In the genomic region with DNA sequence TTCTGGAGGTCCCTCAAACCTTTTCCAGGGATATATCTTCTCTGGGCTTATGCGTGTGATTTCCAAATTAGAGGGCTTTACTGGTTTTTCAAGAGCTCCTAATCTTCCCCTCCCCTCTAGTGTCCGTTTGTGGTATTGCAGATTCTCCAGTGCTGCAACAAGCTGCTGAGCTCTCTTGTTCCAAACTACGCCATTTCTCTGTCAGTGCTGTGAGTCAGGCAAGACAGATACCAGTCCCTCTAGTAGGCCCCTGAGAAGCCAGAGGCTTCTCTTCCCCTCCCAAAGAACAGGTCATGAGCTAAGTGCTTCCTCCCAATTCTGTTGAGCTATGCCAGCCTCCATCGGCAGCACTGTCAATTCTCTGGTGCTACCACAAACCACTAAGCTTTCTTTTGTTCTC, we compare ENCODE assay signal across 9 cellular contexts.
DNase-seq lines count a peak whose midpoint lies in the region; ATAC-seq, FAIRE-seq and TF ChIP-seq lines count a peak whose summit lies in the region.
"Had no signal": no experiment of that assay in that cellular context is flagged by ENCODE, and none has a peak within 500 bp of the region (broad histone marks: within the 10 kb centered on the region; RNA-seq: fewer than 3 reads in every experiment).

No MANE protein-coding gene starts in this region.

- no peaks in the 10 kb centered on the region for H3K9me3 ChIP-seq in right cardiac atrium (ENCODE audit: control insufficient read depth, low read length)

- H3K4me3 Mint-ChIP-seq in Calu3 (ENCODE audit: low read depth, unreplicated experiment), result no peak overlapping the region
- H3K4me3 Mint-ChIP-seq in activated naive CD4-positive, alpha-beta T cell treated with anti-CD3 and anti-CD28 coated beads, Interleukin-2, amount 10 ng/mL, durations not matched to agents 7 days and 5 days, result no peak overlapping the region
- H3K4me3 Mint-ChIP-seq: activated naive CD8-positive, alpha-beta T cell had no signal

- no peak overlapping the region for H3K27ac Mint-ChIP-seq in Calu3 (ENCODE audit: unreplicated experiment)
- H3K27ac Mint-ChIP-seq in activated naive CD4-positive, alpha-beta T cell treated with anti-CD3 and anti-CD28 coated beads, Interleukin-2, amount 10 ng/mL, durations not matched to agents 7 days and 5 days, result no peak overlapping the region
- H3K27ac Mint-ChIP-seq: activated naive CD8-positive, alpha-beta T cell had no signal

- 60% methylated on average over 4 of the region's 4 CpGs for WGBS in right cardiac atrium

- H3K27ac ChIP-seq in RWPE1 (no peak overlapping the region), right cardiac atrium (ENCODE audit: low read length) (no peak overlapping the region)

- no TSS peak for BruUV-seq in Calu3 (replicated peaks; lab: Mats Ljungman, UMichigan)

- H3K27me3 ChIP-seq in right cardiac atrium (ENCODE audit: control insufficient read depth, insufficient read depth), result no peaks in the 10 kb centered on the region

- POLR2A ChIA-PET in RWPE1 (lab: Yijun Ruan, JAX; ENCODE audit: low non-redundant PET), result no interaction called here

- intact Hi-C loops in Calu3 (cut with micrococcal nuclease; ENCODE audit: unreplicated experiment), result no loop called here
- intact Hi-C loops in right cardiac atrium (cut with DNase I), result no loop called here

- H3K4me3 ChIP-seq in right cardiac atrium (ENCODE audit: low read length), result no peak overlapping the region

- DNase-seq in Calu3 (peak; percentile 71), HTR-8/SVneo (ENCODE audit: insufficient read length, low spot score) (peak; percentile 22), RWPE1 (ENCODE audit: low spot score) (peak; percentile 75), right cardiac atrium (peak in 1 of 3 donors; percentile 27), OCI-M2 (lab: John Stamatoyannopoulos, UW; ENCODE audit: unreplicated experiment) (no peak)
- peak; percentile 73 for DNase-seq in activated naive CD4-positive, alpha-beta T cell treated with anti-CD3 and anti-CD28 coated beads, Interleukin-2, amount 10 ng/mL, durations not matched to agents 7 days and 5 days
- peak; percentile 41 to 60 for DNase-seq in stimulated activated CD4-positive, alpha-beta T cell treated with anti-CD3 and anti-CD28 coated beads, Interleukin-15, amount 100 ng/mL, for 48 hours (ENCODE audit: low read depth in 2 of 2)

- TF ChIP-seq CTCF in Calu3 (IDR thresholded peaks at IDR 0.05; ENCODE audit: unreplicated experiment) (peak; percentile 81), RWPE1 (conservative IDR thresholded peaks at IDR 0.05; ENCODE audit: low read depth) (peak; percentile 96)

- no peak for FAIRE-seq in HTR-8/SVneo (lab: Jason Lieb, UNC)

- no peaks in the 10 kb centered on the region for H3K36me3 Mint-ChIP-seq in Calu3 (ENCODE audit: insufficient read depth, unreplicated experiment)
- H3K36me3 Mint-ChIP-seq in activated naive CD4-positive, alpha-beta T cell treated with anti-CD3 and anti-CD28 coated beads, Interleukin-2, amount 10 ng/mL, durations not matched to agents 7 days and 5 days, result peaks cover 19% of the 10 kb centered on the region

- peaks cover 12% of the 10 kb centered on the region for H3K4me1 Mint-ChIP-seq in Calu3 (ENCODE audit: low read depth, unreplicated experiment)
- H3K4me1 Mint-ChIP-seq in activated naive CD4-positive, alpha-beta T cell treated with anti-CD3 and anti-CD28 coated beads, Interleukin-2, amount 10 ng/mL, durations not matched to agents 7 days and 5 days, result peaks cover 14% of the 10 kb centered on the region

- H3K27me3 Mint-ChIP-seq in Calu3 (ENCODE audit: unreplicated experiment), result no peaks in the 10 kb centered on the region
- no peaks in the 10 kb centered on the region for H3K27me3 Mint-ChIP-seq in activated naive CD4-positive, alpha-beta T cell treated with anti-CD3 and anti-CD28 coated beads, Interleukin-2, amount 10 ng/mL, durations not matched to agents 7 days and 5 days
- H3K27me3 Mint-ChIP-seq: activated naive CD8-positive, alpha-beta T cell had no signal

- H3K4me1 ChIP-seq in right cardiac atrium (ENCODE audit: control insufficient read depth, insufficient read depth, low read length), result no peaks in the 10 kb centered on the region

- ATAC-seq in right cardiac atrium (peak; percentile 42 to 51), GM21723 (IDR thresholded peaks at IDR 0.05; ENCODE audit: unreplicated experiment) (no peak)

- CTCF ChIA-PET in Calu3 (lab: Charles Lee), result interaction anchor here (0.6 to 1.9 kb wide), 8 partner anchors 40 to 615 kb away, joined by 3 to 12 read pairs (median 4); a partner anchor contains a TSS
- CTCF ChIA-PET in RWPE1 (lab: Yijun Ruan, JAX), result interaction anchor here (0.5 to 1.4 kb wide), 16 partner anchors 11 to 1050 kb away, joined by 3 to 11 read pairs (median 3); no protein-coding TSS in a partner anchor
- CTCF ChIA-PET in activated naive CD4-positive, alpha-beta T cell treated with anti-CD3 and anti-CD28 coated beads, Interleukin-2, amount 10 ng/mL, durations not matched to agents 7 days and 5 days (lab: Charles Lee), result interaction anchor here (0.6 to 3.2 kb wide), 23 partner anchors 11 to 1045 kb away, joined by 3 to 33 read pairs (median 4); no protein-coding TSS in a partner anchor

- no peaks in the 10 kb centered on the region for H3K9me3 Mint-ChIP-seq in Calu3 (ENCODE audit: low read depth, unreplicated experiment)
- peaks cover 2% of the 10 kb centered on the region for H3K9me3 Mint-ChIP-seq in activated naive CD4-positive, alpha-beta T cell treated with anti-CD3 and anti-CD28 coated beads, Interleukin-2, amount 10 ng/mL, durations not matched to agents 7 days and 5 days
